In the genomic region with DNA sequence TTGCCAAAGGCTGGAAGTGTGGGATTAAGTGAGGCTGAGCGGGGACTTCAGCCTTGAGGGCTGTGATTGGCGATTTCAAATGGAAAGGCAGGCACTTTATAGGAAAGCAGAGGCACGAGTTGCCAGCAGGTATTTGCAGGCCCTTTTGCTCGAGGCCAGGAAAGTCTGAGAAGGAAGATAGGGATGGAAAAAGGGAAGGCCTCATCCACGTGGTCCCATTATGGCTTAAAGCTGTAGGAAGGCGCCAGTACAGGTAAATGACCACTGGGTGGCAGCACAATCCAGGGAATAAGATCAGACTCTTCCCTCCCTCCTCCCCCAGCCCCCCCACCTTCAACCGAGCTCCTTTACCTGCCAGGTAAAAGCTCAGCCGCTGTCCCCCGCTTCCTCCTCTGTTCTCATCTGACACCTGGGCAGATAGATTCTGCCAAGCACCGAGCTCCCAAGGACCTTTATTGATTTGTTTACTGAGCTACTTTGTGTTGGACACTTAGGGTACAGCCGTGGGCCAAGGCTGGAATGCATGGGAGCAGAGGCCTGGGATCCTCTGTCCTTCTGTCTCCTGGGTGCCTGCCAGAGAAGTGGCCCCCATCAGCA, we compare ENCODE assay signal across 9 cellular contexts. TPM values are rescaled to one million over a fixed set of nuclear protein-coding genes. Genes with fewer than 3 reads are reported as not detected.
DNase-seq lines count a peak whose midpoint lies in the region; ATAC-seq and TF ChIP-seq lines count a peak whose summit lies in the region.
"Had no signal": no experiment of that assay in that cellular context is flagged by ENCODE, and none has a peak within 500 bp of the region (broad histone marks: within the 10 kb centered on the region; RNA-seq: fewer than 3 reads in every experiment).

No MANE protein-coding gene starts in this region.

- H3K4ac ChIP-seq in neuronal stem cell (ENCODE audit: low read length): no peak overlapping the region

- peaks cover 0 to 5% (median 3%) of the 10 kb centered on the region in 3 donors for H3K4me1 Mint-ChIP-seq in CD8-positive, alpha-beta memory T cell
- peaks cover 3% of the 10 kb centered on the region for H3K4me1 Mint-ChIP-seq in activated T-cell treated with anti-CD3 and anti-CD28 coated beads, Interleukin-2, amount 50 U/mL, for 4 hours (ENCODE audit: low read depth)

- POLR2A ChIA-PET in CD8-positive, alpha-beta memory T cell (lab: Charles Lee): no interaction called here
- POLR2A ChIA-PET in PC-3 (lab: Charles Lee; ENCODE audit: unreplicated experiment): interaction anchor here (0.5 to 0.6 kb wide), 3 partner anchors 99 to 148 kb away, joined by 3 to 7 read pairs (median 4); no protein-coding TSS in a partner anchor

- H3K36me3 ChIP-seq in CD8-positive, alpha-beta memory T cell (ENCODE audit: insufficient read depth, low read length): no peaks in the 10 kb centered on the region
- H3K36me3 ChIP-seq in PC-3 (ENCODE audit: low read depth, low read length): no peaks in the 10 kb centered on the region
- no peaks in the 10 kb centered on the region for H3K36me3 ChIP-seq in neuronal stem cell (replicated peaks in 1 of 2; ENCODE audit: control insufficient read depth in 2 of 2, insufficient read depth in 2 of 2, low read length in 2 of 2)
- no peaks in the 10 kb centered on the region for H3K36me3 ChIP-seq in tibial artery

- H3K9ac ChIP-seq in PC-3 (ENCODE audit: low read length) (peak overlapping the region; percentile 30), neuronal stem cell (ENCODE audit: low read depth, low read length, poor library complexity) (no peak overlapping the region)

- H3K18ac ChIP-seq in neuronal stem cell (ENCODE audit: low read length): no peak overlapping the region

- no peak overlapping the region for H2BK12ac ChIP-seq in neuronal stem cell (ENCODE audit: low read length)

- H3K9me3 Mint-ChIP-seq in CD8-positive, alpha-beta memory T cell: no peaks in the 10 kb centered on the region
- no peaks in the 10 kb centered on the region for H3K9me3 Mint-ChIP-seq in activated T-cell treated with anti-CD3 and anti-CD28 coated beads, Interleukin-2, amount 50 U/mL, for 4 hours

- H3K79me2 ChIP-seq in PC-3 (ENCODE audit: low read length): no peaks in the 10 kb centered on the region

- H3K4me2 ChIP-seq in PC-3 (ENCODE audit: low read length) (no peak overlapping the region), neuronal stem cell (ENCODE audit: insufficient read depth, low read length, poor library complexity, severe bottlenecking) (no peak overlapping the region)

- H3K4me1 ChIP-seq in CD8-positive, alpha-beta memory T cell (ENCODE audit: insufficient read depth, low read length): no peaks in the 10 kb centered on the region
- H3K4me1 ChIP-seq in PC-3 (ENCODE audit: insufficient read depth, low read length) (no peaks in the 10 kb centered on the region), neuronal stem cell (ENCODE audit: control insufficient read depth in 2 of 2, insufficient read depth in 1 of 2, low read depth in 1 of 2, low read length in 2 of 2) (peaks cover 7 to 12% of the 10 kb centered on the region in 2 donors), tibial artery (peaks cover 0 to 9% (median 4%) of the 10 kb centered on the region in 4 donors)

- no peak overlapping the region for H3K27ac ChIP-seq in CD8-positive, alpha-beta memory T cell (ENCODE audit: low read depth, low read length)
- H3K27ac ChIP-seq in PC-3 (ENCODE audit: low read length): no peak overlapping the region
- no peak overlapping the region for H3K27ac ChIP-seq in neuronal stem cell (replicated peaks; ENCODE audit: low read length)
- H3K27ac ChIP-seq in tibial artery: no peak overlapping the region

- no peak overlapping the region for H4K8ac ChIP-seq in neuronal stem cell (ENCODE audit: low read depth, low read length)

- WGBS in neuronal stem cell (ENCODE audit: extremely low coverage in 2 of 2, insufficient read length in 2 of 2, insufficient replicate concordance in 1 of 2), 2 donors: no CpG with 5 or more reads among the region's 11 CpGs

- H2BK15ac ChIP-seq in neuronal stem cell (ENCODE audit: low read length): no peak overlapping the region

- no peak overlapping the region for H3K27ac Mint-ChIP-seq in CD8-positive, alpha-beta memory T cell

- ATAC-seq in GM19455 (IDR thresholded peaks at IDR 0.05; ENCODE audit: unreplicated experiment): peak; percentile 66
- peak; percentile 81 for ATAC-seq in PC-3
- peak; percentile 84 to 86 for ATAC-seq in activated T-cell treated with anti-CD3 and anti-CD28 coated beads, Interleukin-2, amount 50 U/mL, for 4 hours

- TF ChIP-seq CTCF in PC-3 (conservative IDR thresholded peaks at IDR 0.05; ENCODE audit: low read depth, low read length) (peak; percentile 79), tibial artery (IDR thresholded peaks at IDR 0.05) (peak; percentile 57 to 75)

- no peaks in the 10 kb centered on the region for H3F3A ChIP-seq in PC-3 (ENCODE audit: low read length, unreplicated experiment)

- no peaks in the 10 kb centered on the region for H4K20me1 ChIP-seq in PC-3 (ENCODE audit: low read length)

- H3K9me2 ChIP-seq in PC-3 (replicated peaks; ENCODE audit: low read length): no peaks in the 10 kb centered on the region

- no peak overlapping the region for H2BK5ac ChIP-seq in neuronal stem cell (ENCODE audit: low read length)

- H2BK120ac ChIP-seq in neuronal stem cell (ENCODE audit: low read depth, low read length): no peak overlapping the region

- no peak overlapping the region for H3K4me3 Mint-ChIP-seq in CD8-positive, alpha-beta memory T cell
- H3K4me3 Mint-ChIP-seq in activated T-cell treated with anti-CD3 and anti-CD28 coated beads, Interleukin-2, amount 50 U/mL, for 4 hours: no peak overlapping the region

- H2AK5ac ChIP-seq in neuronal stem cell (ENCODE audit: low read depth, low read length): no peak overlapping the region

- peaks cover 0 to 4% of the 10 kb centered on the region in 2 donors for H3K27me3 Mint-ChIP-seq in CD8-positive, alpha-beta memory T cell
- peaks cover 3% of the 10 kb centered on the region for H3K27me3 Mint-ChIP-seq in activated T-cell treated with anti-CD3 and anti-CD28 coated beads, Interleukin-2, amount 50 U/mL, for 4 hours (ENCODE audit: low read depth)

- no peak overlapping the region for H4K91ac ChIP-seq in neuronal stem cell (ENCODE audit: low read depth, low read length, poor library complexity)

- no peak overlapping the region for H3K14ac ChIP-seq in neuronal stem cell (ENCODE audit: low read length)

- H3K23ac ChIP-seq in neuronal stem cell (ENCODE audit: low read depth, low read length, poor library complexity): no peak overlapping the region

- BruUV-seq in PC-3 (replicated peaks; lab: Mats Ljungman, UMichigan): no TSS peak

- no peaks in the 10 kb centered on the region for H3K79me1 ChIP-seq in neuronal stem cell (ENCODE audit: low read depth, low read length)

- H2AFZ ChIP-seq in PC-3 (ENCODE audit: low read length) (peak overlapping the region; percentile 88), neuronal stem cell (ENCODE audit: low read length) (peak overlapping the region; percentile 91)

- peak; percentile 50 to 76 (median 62) for DNase-seq in CD8-positive, alpha-beta memory T cell
- peak; percentile 66 for DNase-seq in HuH-7 (ENCODE audit: low spot score)
- peak; percentile 94 for DNase-seq in PC-3
- peak; percentile 73 for DNase-seq in activated T-cell treated with anti-CD3 and anti-CD28 coated beads, Interleukin-2, amount 50 U/mL, for 4 hours
- DNase-seq in fibroblast of peridontal ligament (ENCODE audit: extremely low read depth): peak; percentile 75
- peak; percentile 68 for DNase-seq in neuronal stem cell (ENCODE audit: low spot score)
- DNase-seq in tibial artery: peak in 1 of 2 donors; percentile 74

- H3K4me3 ChIP-seq in CD8-positive, alpha-beta memory T cell (ENCODE audit: low read length): no peak overlapping the region
- H3K4me3 ChIP-seq in PC-3 (ENCODE audit: low read length): no peak overlapping the region
- H3K4me3 ChIP-seq in neuronal stem cell (ENCODE audit: low read length in 2 of 2): no peak overlapping the region
- H3K4me3 ChIP-seq in tibial artery: no peak overlapping the region

- CTCF ChIA-PET in CD8-positive, alpha-beta memory T cell (lab: Charles Lee): interaction anchor here (0.6 to 2.8 kb wide), 17 partner anchors 10 to 457 kb away, joined by 3 to 21 read pairs (median 3); a partner anchor contains a TSS
- CTCF ChIA-PET in PC-3 (lab: Charles Lee): interaction anchor here (0.5 to 1.2 kb wide), 18 partner anchors 20 to 299 kb away, joined by 3 to 21 read pairs (median 4); a partner anchor contains a TSS

- no peaks in the 10 kb centered on the region for H3K27me3 ChIP-seq in CD8-positive, alpha-beta memory T cell (ENCODE audit: insufficient read depth, low read length, poor library complexity, severe bottlenecking)
- no peaks in the 10 kb centered on the region for H3K27me3 ChIP-seq in PC-3 (ENCODE audit: low read length)
- H3K27me3 ChIP-seq in neuronal stem cell (ENCODE audit: control insufficient read depth in 3 of 3, insufficient read depth in 3 of 3, low read depth in 1 of 3, low read length in 3 of 3): peaks cover 0 to 12% (median 0%) of the 10 kb centered on the region in 3 experiments
- H3K27me3 ChIP-seq in tibial artery: peaks cover 0 to 4% of the 10 kb centered on the region in 2 donors

- H3K9me3 ChIP-seq in CD8-positive, alpha-beta memory T cell (ENCODE audit: low read length): no peaks in the 10 kb centered on the region
- H3K9me3 ChIP-seq in PC-3 (ENCODE audit: low read length) (no peaks in the 10 kb centered on the region), neuronal stem cell (replicated peaks in 1 of 2; ENCODE audit: control insufficient read depth in 2 of 2, insufficient read depth in 1 of 2, low read depth in 1 of 2, low read length in 2 of 2) (peaks cover 0 to 1% of the 10 kb centered on the region in 2 donors), tibial artery (no peaks in the 10 kb centered on the region)

- intact Hi-C loops in PC-3 (cut with micrococcal nuclease) (loop anchor here (1.0 to 10.0 kb wide), 6 partner anchors 112 to 295 kb away; no protein-coding TSS in a partner anchor), tibial artery (cut with DNase I; ENCODE audit: low total_unique reads) (loop anchor here (10.0 kb wide), 1 partner anchor 89 kb away; no protein-coding TSS in a partner anchor)

- H3K36me3 Mint-ChIP-seq in CD8-positive, alpha-beta memory T cell: no peaks in the 10 kb centered on the region
- no peaks in the 10 kb centered on the region for H3K36me3 Mint-ChIP-seq in activated T-cell treated with anti-CD3 and anti-CD28 coated beads, Interleukin-2, amount 50 U/mL, for 4 hours (ENCODE audit: insufficient read depth)

RNA-seq across cellular contexts. Expression of a gene that starts 7.5 kb away (rescaled TPM):
- total RNA-seq in CD8-positive, alpha-beta memory T cell: not detected
- not detected for polyA plus RNA-seq in CD8-positive, alpha-beta memory T cell
- total RNA-seq in PC-3 (2014; rRNA removed): not detected in 2 replicates
- not detected for total RNA-seq in activated T-cell treated with anti-CD3 and anti-CD28 coated beads, Interleukin-2, amount 50 U/mL, for 4 hours
- 2.9 TPM for polyA plus RNA-seq in neuronal stem cell (2013, experiment 1 of 2)
- 2.7 TPM for polyA plus RNA-seq in neuronal stem cell (2013, experiment 2 of 2)
- total RNA-seq: T-helper 1 cell treated with Interleukin-12 subunit alpha and Interleukin-12 subunit beta and Interleukin-4 antibody, amounts not matched to agents 30 ng/mL and 1 ng/mL, for 36 hours had no signal

RNA-seq across cellular contexts. Expression of a gene that starts 10.0 kb away (rescaled TPM):
- total RNA-seq in CD8-positive, alpha-beta memory T cell: 100 to 1,000 TPM; 308 to 314 TPM
- 44.5 TPM for polyA plus RNA-seq in CD8-positive, alpha-beta memory T cell
- total RNA-seq in PC-3 (2014; rRNA removed): 228 and 341 TPM in 2 replicates
- total RNA-seq in activated T-cell treated with anti-CD3 and anti-CD28 coated beads, Interleukin-2, amount 50 U/mL, for 4 hours: 100 to 1,000 TPM; 287 to 317 (median 302) TPM
- polyA plus RNA-seq in neuronal stem cell (2013, experiment 1 of 2): 208 TPM
- polyA plus RNA-seq in neuronal stem cell (2013, experiment 2 of 2): 198 TPM

RNA-seq across cellular contexts. Expression of a gene that starts 20.9 kb away (rescaled TPM):
- 1 to 10 TPM; 8.7 to 9.6 TPM for total RNA-seq in CD8-positive, alpha-beta memory T cell
- polyA plus RNA-seq in CD8-positive, alpha-beta memory T cell: 3.0 TPM
- total RNA-seq in PC-3 (2014; rRNA removed): 89.6 and 143 TPM in 2 replicates
- 10 to 100 TPM; 27.2 to 34.3 (median 30.7) TPM for total RNA-seq in activated T-cell treated with anti-CD3 and anti-CD28 coated beads, Interleukin-2, amount 50 U/mL, for 4 hours
- 77.7 TPM for polyA plus RNA-seq in neuronal stem cell (2013, experiment 1 of 2)
- 73.2 TPM for polyA plus RNA-seq in neuronal stem cell (2013, experiment 2 of 2)

RNA-seq across cellular contexts. Expression of a gene that starts 35.3 kb away (rescaled TPM):
- not detected for total RNA-seq in CD8-positive, alpha-beta memory T cell
- polyA plus RNA-seq in CD8-positive, alpha-beta memory T cell: not detected
- not detected in 2 replicates for total RNA-seq in PC-3 (2014; rRNA removed)
- total RNA-seq in activated T-cell treated with anti-CD3 and anti-CD28 coated beads, Interleukin-2, amount 50 U/mL, for 4 hours: not detected
- polyA plus RNA-seq in neuronal stem cell (2013, experiment 1 of 2): not detected
- not detected for polyA plus RNA-seq in neuronal stem cell (2013, experiment 2 of 2)
- total RNA-seq: T-helper 1 cell treated with Interleukin-12 subunit alpha and Interleukin-12 subunit beta and Interleukin-4 antibody, amounts not matched to agents 30 ng/mL and 1 ng/mL, for 36 hours had no signal

RNA-seq across cellular contexts. Expression of a gene that starts 44.8 kb away (rescaled TPM):
- total RNA-seq in CD8-positive, alpha-beta memory T cell: under 1 TPM in 1 of 2 experiments, not detected in 1; 0.44 TPM
- not detected for polyA plus RNA-seq in CD8-positive, alpha-beta memory T cell
- not detected in 2 replicates for total RNA-seq in PC-3 (2014; rRNA removed)
- 1 to 10 TPM; 1.8 to 2.7 (median 2.5) TPM for total RNA-seq in activated T-cell treated with anti-CD3 and anti-CD28 coated beads, Interleukin-2, amount 50 U/mL, for 4 hours
- 0.24 TPM for polyA plus RNA-seq in neuronal stem cell (2013, experiment 1 of 2)
- polyA plus RNA-seq in neuronal stem cell (2013, experiment 2 of 2): 0.22 TPM
- total RNA-seq: T-helper 1 cell treated with Interleukin-12 subunit alpha and Interleukin-12 subunit beta and Interleukin-4 antibody, amounts not matched to agents 30 ng/mL and 1 ng/mL, for 36 hours had no signal
